Comparison of ENCODE assay signal across 8 cellular contexts in the genomic region with DNA sequence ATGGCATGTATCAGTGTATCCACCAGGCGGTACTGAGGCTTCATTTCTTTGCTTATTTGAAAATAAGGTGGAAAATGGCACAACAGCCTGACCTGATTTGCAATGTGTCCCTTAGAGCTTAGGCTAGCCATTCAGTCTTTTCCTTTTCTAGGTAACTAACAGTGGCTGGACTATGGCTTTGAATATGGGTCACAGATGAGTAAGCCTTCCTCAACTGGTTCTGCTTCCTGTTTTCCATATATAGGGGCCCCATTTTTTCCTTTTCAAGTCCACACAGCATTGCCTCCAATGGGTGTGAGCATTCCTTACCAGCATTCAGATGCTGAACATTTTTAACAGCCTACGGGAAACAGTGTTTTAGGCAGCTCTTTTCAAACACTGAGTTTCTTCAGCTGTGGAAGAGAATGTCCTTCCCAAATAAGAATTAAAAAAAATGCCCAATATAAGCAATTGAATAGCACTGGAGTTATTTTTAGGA. TPM values are rescaled to one million over a fixed set of nuclear protein-coding genes. Genes with fewer than 3 reads are reported as not detected.
DNase-seq lines count a peak whose midpoint lies in the region; ATAC-seq and TF ChIP-seq lines count a peak whose summit lies in the region.

No MANE protein-coding gene starts in this region.

- in situ Hi-C loops in G401 (cut with HindIII; ENCODE audit: low sequenced_read_pairs), result no loop called here

- DNase-seq in G401 (ENCODE audit: low spot score), result peak; percentile 34
- DNase-seq in SK-N-MC (ENCODE audit: low read depth, low spot score), result no peak
- peak; percentile 87 to 92 for DNase-seq in foreskin fibroblast
- peak; percentile 88 for DNase-seq in pulmonary artery endothelial cell (ENCODE audit: low read depth, low spot score)
- no peak for DNase-seq in activated naive CD8-positive, alpha-beta T cell treated with anti-CD3 and anti-CD28 coated beads for 36 hours

- peak overlapping the region; percentile 26 for H3K9ac ChIP-seq in SK-N-MC (ENCODE audit: insufficient read length)

- peak overlapping the region; percentile 76 for H3K27ac ChIP-seq in SK-N-MC

- no peak overlapping the region for H3K27ac Mint-ChIP-seq in activated naive CD8-positive, alpha-beta T cell treated with anti-CD3 and anti-CD28 coated beads for 36 hours

- no peaks in the 10 kb centered on the region for H3K36me3 Mint-ChIP-seq in activated naive CD8-positive, alpha-beta T cell treated with anti-CD3 and anti-CD28 coated beads for 36 hours

- no peak for TF ChIP-seq CTCF in foreskin fibroblast (IDR thresholded peaks at IDR 0.05; ENCODE audit: low read depth, low read length)

- peak overlapping the region; percentile 40; the same call in 1 of the 2 replicates for H3K4me3 ChIP-seq in SK-N-MC
- peak overlapping the region; percentile 0 to 6 for H3K4me3 ChIP-seq in foreskin fibroblast (ENCODE audit: low read depth in 1 of 2, low read length in 2 of 2)

- H3K9me3 Mint-ChIP-seq in activated naive CD8-positive, alpha-beta T cell treated with anti-CD3 and anti-CD28 coated beads for 36 hours, result no peaks in the 10 kb centered on the region

- H3K27me3 Mint-ChIP-seq in activated naive CD8-positive, alpha-beta T cell treated with anti-CD3 and anti-CD28 coated beads for 36 hours, result no peaks in the 10 kb centered on the region

- H3K36me3 ChIP-seq in SK-N-MC (ENCODE audit: insufficient read depth, low read length), result no peaks in the 10 kb centered on the region

- no peak for TF ChIP-seq POLR2A in GM18505 (IDR thresholded peaks at IDR 0.05; ENCODE audit: borderline replicate concordance, extremely low read depth, insufficient read depth, insufficient read length)

- no peak overlapping the region for H3K4me3 Mint-ChIP-seq in activated naive CD8-positive, alpha-beta T cell treated with anti-CD3 and anti-CD28 coated beads for 36 hours

- H3K4me1 Mint-ChIP-seq in activated naive CD8-positive, alpha-beta T cell treated with anti-CD3 and anti-CD28 coated beads for 36 hours, result peaks cover 24% of the 10 kb centered on the region

- no peak for ATAC-seq in GM18505 (IDR thresholded peaks at IDR 0.05; ENCODE audit: unreplicated experiment)
- ATAC-seq in GM21526 (IDR thresholded peaks at IDR 0.05; ENCODE audit: low FRiP score, unreplicated experiment), result no peak
- no peak for ATAC-seq in HG03039 (IDR thresholded peaks at IDR 0.05; ENCODE audit: unreplicated experiment)

- H3K9me3 ChIP-seq in SK-N-MC (ENCODE audit: low read depth, low read length), result no peaks in the 10 kb centered on the region

RNA-seq across cellular contexts. Expression of a gene that starts 3.9 kb away (rescaled TPM):
- 306 and 444 TPM in 2 replicates for total RNA-seq in G401 (2014; rRNA removed; shearing (Covaris generic))
- 1,760 and 1,777 TPM in 2 replicates for total RNA-seq in pulmonary artery endothelial cell
- total RNA-seq in activated naive CD8-positive, alpha-beta T cell treated with anti-CD3 and anti-CD28 coated beads for 36 hours, result 10 to 100 TPM; 43.2 to 48.9 TPM

Comparison
In these comparisons a context has a peak if more than half of its experiments do, and no peak if none do; other contexts are left out.
1. DNase-seq: peak in G401 (single experiment), foreskin fibroblast (2 of 2) and pulmonary artery endothelial cell (single experiment); none in SK-N-MC (single experiment) and activated naive CD8-positive, alpha-beta T cell treated with anti-CD3 and anti-CD28 coated beads for 36 hours (single experiment).